In the genomic region with DNA sequence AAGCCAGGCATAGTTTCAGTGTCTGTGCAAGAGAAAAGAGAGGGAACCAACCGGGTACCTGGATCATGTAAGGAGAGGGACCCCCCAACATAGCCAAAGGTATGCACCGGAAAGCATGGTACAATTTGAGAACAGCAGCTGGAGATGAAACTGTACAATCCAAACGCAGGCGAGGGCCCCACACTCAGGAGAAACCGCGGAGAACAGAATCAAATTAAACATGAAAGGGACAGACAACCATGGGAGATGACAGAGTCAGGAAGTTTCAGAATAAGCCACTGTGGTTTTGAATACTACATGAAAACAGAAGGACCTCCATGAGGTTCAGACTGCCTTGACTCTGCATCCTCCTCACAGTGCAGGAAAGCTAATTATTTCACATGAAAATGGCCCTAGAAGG, we compare ENCODE assay signal across 14 cellular contexts.
DNase-seq lines count a peak whose midpoint lies in the region; ATAC-seq and TF ChIP-seq lines count a peak whose summit lies in the region.
"Had no signal": no experiment of that assay in that cellular context is flagged by ENCODE, and none has a peak within 500 bp of the region (broad histone marks: within the 10 kb centered on the region; RNA-seq: fewer than 3 reads in every experiment).

No MANE protein-coding gene starts in this region.

- peak overlapping the region; percentile 3 for H3K4me3 Mint-ChIP-seq in activated CD8-positive, alpha-beta T cell treated with anti-CD3 and anti-CD28 coated beads for 36 hours
- H3K4me3 Mint-ChIP-seq: nephron had no signal

- POLR2A ChIA-PET in activated CD8-positive, alpha-beta T cell treated with anti-CD3 and anti-CD28 coated beads for 36 hours (lab: Charles Lee), result interaction anchor here (0.5 to 3.1 kb wide), 12 partner anchors 9 to 172 kb away, joined by 3 to 13 read pairs (median 4); a partner anchor contains a TSS

- H3K27ac Mint-ChIP-seq in activated CD8-positive, alpha-beta T cell treated with anti-CD3 and anti-CD28 coated beads for 36 hours, result peak overlapping the region; percentile 56

- intact Hi-C loops in activated CD8-positive, alpha-beta T cell treated with anti-CD3 and anti-CD28 coated beads for 36 hours (cut with micrococcal nuclease), result loop anchor here (1.0 to 5.0 kb wide), 2 partner anchors 44 to 65 kb away; a partner anchor contains a TSS

- H3K36me3 Mint-ChIP-seq in activated CD8-positive, alpha-beta T cell treated with anti-CD3 and anti-CD28 coated beads for 36 hours (ENCODE audit: low read depth), result no peaks in the 10 kb centered on the region

- H3K27me3 Mint-ChIP-seq in activated CD8-positive, alpha-beta T cell treated with anti-CD3 and anti-CD28 coated beads for 36 hours, result peaks cover 8% of the 10 kb centered on the region

- no peak for TF ChIP-seq CTCF in activated CD8-positive, alpha-beta T cell treated with anti-CD3 and anti-CD28 coated beads for 36 hours (IDR thresholded peaks at IDR 0.05)

- ATAC-seq in activated CD4-positive, CD25-positive, alpha-beta regulatory T cell treated with anti-CD3 and anti-CD28 coated beads, Interleukin-2, amount 50 U/mL, for 24 hours, result peak; percentile 46 to 56
- ATAC-seq in HG02884 (IDR thresholded peaks at IDR 0.05; ENCODE audit: unreplicated experiment), result peak; percentile 40
- peak; percentile 61 for ATAC-seq in activated CD8-positive, alpha-beta T cell treated with anti-CD3 and anti-CD28 coated beads for 36 hours
- ATAC-seq: A549 had no signal

- no peaks in the 10 kb centered on the region for H3K9me3 Mint-ChIP-seq in activated CD8-positive, alpha-beta T cell treated with anti-CD3 and anti-CD28 coated beads for 36 hours

- no peak for DNase-seq in activated CD4-positive, CD25-positive, alpha-beta regulatory T cell (lab: John Stamatoyannopoulos, UW)
- peak; percentile 56 for DNase-seq in activated CD8-positive, alpha-beta T cell treated with anti-CD3 and anti-CD28 coated beads for 36 hours
- peak; percentile 28 to 35 for DNase-seq in stimulated activated CD4-positive, alpha-beta T cell treated with anti-CD3 and anti-CD28 coated beads, Interleukin-2, amount 100 ng/mL, for 24 hours
- DNase-seq in iPS-NIHi7 (ENCODE audit: extremely low spot score) (no peak), D341Med (ENCODE audit: low spot score) (no peak), amniotic stem cell (lab: John Stamatoyannopoulos, UW) (no peak)
- DNase-seq: activated effector memory CD4-positive, alpha-beta T cell treated with Interleukin-2 at 50 U/mL for 16 hours; cortex of kidney; DMS153; NCI-H1417 had no signal

- H3K4me1 Mint-ChIP-seq in activated CD8-positive, alpha-beta T cell treated with anti-CD3 and anti-CD28 coated beads for 36 hours (ENCODE audit: low read depth), result peaks cover 18% of the 10 kb centered on the region

- CTCF ChIA-PET in activated CD8-positive, alpha-beta T cell treated with anti-CD3 and anti-CD28 coated beads for 36 hours (lab: Charles Lee), result interaction anchor here (0.7 to 1.4 kb wide), 9 partner anchors 24 to 138 kb away, joined by 3 to 12 read pairs (median 3); no protein-coding TSS in a partner anchor

Comparison
In these comparisons a context has a peak if more than half of its experiments do, and no peak if none do; other contexts are left out.
1. DNase-seq: peak in activated CD8-positive, alpha-beta T cell treated with anti-CD3 and anti-CD28 coated beads for 36 hours (single experiment) and stimulated activated CD4-positive, alpha-beta T cell treated with anti-CD3 and anti-CD28 coated beads, Interleukin-2, amount 100 ng/mL, for 24 hours (2 of 2); none in activated CD4-positive, CD25-positive, alpha-beta regulatory T cell (0 of 4), iPS-NIHi7 (single experiment), D341Med (single experiment) and amniotic stem cell (single experiment).
2. Peak in every context shown above with its lines, with median percentiles within 50 percentile points of each other: ATAC-seq.